Comparison of ENCODE assay signal across 1 cellular context in the genomic region with DNA sequence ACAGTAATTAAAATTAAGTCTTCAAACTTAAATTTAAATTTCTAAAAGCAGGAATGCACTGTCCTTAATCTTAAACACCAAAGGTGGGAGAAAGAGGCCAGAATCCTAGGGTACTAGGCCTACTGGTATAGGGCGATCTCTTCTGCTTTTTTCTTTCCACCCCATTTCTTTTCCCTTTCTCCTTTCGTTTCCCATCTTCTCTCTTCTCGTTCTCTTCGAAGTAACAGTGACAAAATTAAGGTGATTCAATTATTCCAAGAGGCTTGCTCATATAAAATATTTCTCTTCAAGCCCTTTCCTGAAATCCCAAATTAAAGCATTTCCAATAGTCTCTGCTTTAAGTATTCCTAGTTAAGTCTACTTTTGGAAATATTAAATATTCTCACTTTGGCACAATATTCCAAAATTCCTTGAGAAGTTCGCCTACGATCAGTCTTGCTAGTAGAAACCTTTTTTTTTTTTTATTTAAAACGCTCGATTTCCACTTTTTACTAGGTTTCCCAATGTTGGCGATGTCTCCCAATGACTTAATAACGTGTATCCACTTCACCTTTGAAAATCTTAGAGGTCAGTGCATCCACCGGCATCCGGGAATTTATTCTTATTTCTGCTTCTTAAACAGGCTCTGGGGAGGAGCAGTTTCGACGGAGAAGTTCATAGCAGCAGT.
TF ChIP-seq lines count a peak whose summit lies in the region.

No MANE protein-coding gene starts in this region.

TF ChIP-seq in K562, 482 proteins besides CTCF, POLR2A, EP300 and RAD21 (continued from another document):
- no peak for TF ChIP-seq PURB (CRISPR knock-in tag; IDR thresholded peaks at IDR 0.05; ENCODE audit: low read depth)
- TF ChIP-seq, protein P1, sequence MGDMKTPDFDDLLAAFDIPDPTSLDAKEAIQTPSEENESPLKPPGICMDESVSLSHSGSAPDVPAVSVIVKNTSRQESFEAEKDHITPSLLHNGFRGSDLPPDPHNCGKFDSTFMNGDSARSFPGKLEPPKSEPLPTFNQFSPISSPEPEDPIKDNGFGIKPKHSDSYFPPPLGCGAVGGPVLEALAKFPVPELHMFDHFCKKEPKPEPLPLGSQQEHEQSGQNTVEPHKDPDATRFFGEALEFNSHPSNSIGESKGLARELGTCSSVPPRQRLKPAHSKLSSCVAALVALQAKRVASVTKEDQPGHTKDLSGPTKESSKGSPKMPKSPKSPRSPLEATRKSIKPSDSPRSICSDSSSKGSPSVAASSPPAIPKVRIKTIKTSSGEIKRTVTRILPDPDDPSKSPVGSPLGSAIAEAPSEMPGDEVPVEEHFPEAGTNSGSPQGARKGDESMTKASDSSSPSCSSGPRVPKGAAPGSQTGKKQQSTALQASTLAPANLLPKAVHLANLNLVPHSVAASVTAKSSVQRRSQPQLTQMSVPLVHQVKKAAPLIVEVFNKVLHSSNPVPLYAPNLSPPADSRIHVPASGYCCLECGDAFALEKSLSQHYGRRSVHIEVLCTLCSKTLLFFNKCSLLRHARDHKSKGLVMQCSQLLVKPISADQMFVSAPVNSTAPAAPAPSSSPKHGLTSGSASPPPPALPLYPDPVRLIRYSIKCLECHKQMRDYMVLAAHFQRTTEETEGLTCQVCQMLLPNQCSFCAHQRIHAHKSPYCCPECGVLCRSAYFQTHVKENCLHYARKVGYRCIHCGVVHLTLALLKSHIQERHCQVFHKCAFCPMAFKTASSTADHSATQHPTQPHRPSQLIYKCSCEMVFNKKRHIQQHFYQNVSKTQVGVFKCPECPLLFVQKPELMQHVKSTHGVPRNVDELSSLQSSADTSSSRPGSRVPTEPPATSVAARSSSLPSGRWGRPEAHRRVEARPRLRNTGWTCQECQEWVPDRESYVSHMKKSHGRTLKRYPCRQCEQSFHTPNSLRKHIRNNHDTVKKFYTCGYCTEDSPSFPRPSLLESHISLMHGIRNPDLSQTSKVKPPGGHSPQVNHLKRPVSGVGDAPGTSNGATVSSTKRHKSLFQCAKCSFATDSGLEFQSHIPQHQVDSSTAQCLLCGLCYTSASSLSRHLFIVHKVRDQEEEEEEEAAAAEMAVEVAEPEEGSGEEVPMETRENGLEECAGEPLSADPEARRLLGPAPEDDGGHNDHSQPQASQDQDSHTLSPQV (IDR thresholded peaks at IDR 0.05) = 0 out of 2 replicates have a peak, but pooled peaks have one; percentile 8
- no peak for TF ChIP-seq STAT5A (IDR thresholded peaks at IDR 0.05; ENCODE audit: borderline replicate concordance, low read length)
- no peak for TF ChIP-seq RNF2 (IDR thresholded peaks at IDR 0.05)
- TF ChIP-seq SOX6 (IDR thresholded peaks at IDR 0.05) = no peak
- peak; percentile 9 for TF ChIP-seq TAF9B (IDR thresholded peaks at IDR 0.05; ENCODE audit: partially characterized antibody)
- TF ChIP-seq HEY1 (CRISPR knock-in tag; IDR thresholded peaks at IDR 0.05; ENCODE audit: borderline replicate concordance) = no peak
- TF ChIP-seq ZNF274 (IDR thresholded peaks at IDR 0.05; ENCODE audit: borderline replicate concordance, low read depth, low read length) = no peak
- no peak for TF ChIP-seq SIN3B (IDR thresholded peaks at IDR 0.05; ENCODE audit: low read depth)
- TF ChIP-seq ZC3H4 (CRISPR knock-in tag; IDR thresholded peaks at IDR 0.05; ENCODE audit: borderline replicate concordance) = no peak
- TF ChIP-seq ZNF707 (CRISPR knock-in tag; conservative IDR thresholded peaks at IDR 0.05) = no peak
- no peak for TF ChIP-seq TFAM (CRISPR knock-in tag; conservative IDR thresholded peaks at IDR 0.05)
- TF ChIP-seq, protein P2, sequence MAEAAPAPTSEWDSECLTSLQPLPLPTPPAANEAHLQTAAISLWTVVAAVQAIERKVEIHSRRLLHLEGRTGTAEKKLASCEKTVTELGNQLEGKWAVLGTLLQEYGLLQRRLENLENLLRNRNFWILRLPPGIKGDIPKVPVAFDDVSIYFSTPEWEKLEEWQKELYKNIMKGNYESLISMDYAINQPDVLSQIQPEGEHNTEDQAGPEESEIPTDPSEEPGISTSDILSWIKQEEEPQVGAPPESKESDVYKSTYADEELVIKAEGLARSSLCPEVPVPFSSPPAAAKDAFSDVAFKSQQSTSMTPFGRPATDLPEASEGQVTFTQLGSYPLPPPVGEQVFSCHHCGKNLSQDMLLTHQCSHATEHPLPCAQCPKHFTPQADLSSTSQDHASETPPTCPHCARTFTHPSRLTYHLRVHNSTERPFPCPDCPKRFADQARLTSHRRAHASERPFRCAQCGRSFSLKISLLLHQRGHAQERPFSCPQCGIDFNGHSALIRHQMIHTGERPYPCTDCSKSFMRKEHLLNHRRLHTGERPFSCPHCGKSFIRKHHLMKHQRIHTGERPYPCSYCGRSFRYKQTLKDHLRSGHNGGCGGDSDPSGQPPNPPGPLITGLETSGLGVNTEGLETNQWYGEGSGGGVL (CRISPR knock-in tag; IDR thresholded peaks at IDR 0.05) = no peak
- TF ChIP-seq, protein P3, sequence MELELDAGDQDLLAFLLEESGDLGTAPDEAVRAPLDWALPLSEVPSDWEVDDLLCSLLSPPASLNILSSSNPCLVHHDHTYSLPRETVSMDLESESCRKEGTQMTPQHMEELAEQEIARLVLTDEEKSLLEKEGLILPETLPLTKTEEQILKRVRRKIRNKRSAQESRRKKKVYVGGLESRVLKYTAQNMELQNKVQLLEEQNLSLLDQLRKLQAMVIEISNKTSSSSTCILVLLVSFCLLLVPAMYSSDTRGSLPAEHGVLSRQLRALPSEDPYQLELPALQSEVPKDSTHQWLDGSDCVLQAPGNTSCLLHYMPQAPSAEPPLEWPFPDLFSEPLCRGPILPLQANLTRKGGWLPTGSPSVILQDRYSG (tag; conservative IDR thresholded peaks at IDR 0.05; ENCODE audit: low read depth) = no peak
- TF ChIP-seq MYC (IDR thresholded peaks at IDR 0.05; ENCODE audit: low read depth, low read length) = no peak
- TF ChIP-seq MYC (CRISPR knock-in tag; IDR thresholded peaks at IDR 0.05; ENCODE audit: borderline replicate concordance, low read depth) = no peak
- no peak for TF ChIP-seq PRMT5 (CRISPR knock-in tag; IDR thresholded peaks at IDR 0.05)
- no peak for TF ChIP-seq MAFF (IDR thresholded peaks at IDR 0.05; ENCODE audit: low read length)
- 0 out of 2 replicates have a peak, but pooled peaks have one; percentile 32 for TF ChIP-seq MYBL2 (IDR thresholded peaks at IDR 0.05; ENCODE audit: low read depth)
- no peak for TF ChIP-seq MYBL2 (CRISPR knock-in tag; IDR thresholded peaks at IDR 0.05; ENCODE audit: borderline replicate concordance)
- TF ChIP-seq MTA2 (IDR thresholded peaks at IDR 0.05; ENCODE audit: low read depth) = 0 out of 2 replicates have a peak, but pooled peaks have one; percentile 15
- TF ChIP-seq JUND (IDR thresholded peaks at IDR 0.05; ENCODE audit: borderline replicate concordance, low read depth, low read length) = no peak
- TF ChIP-seq JUND (tag; IDR thresholded peaks at IDR 0.05; ENCODE audit: borderline replicate concordance, low read depth, low read length) = no peak
- TF ChIP-seq, protein P4, sequence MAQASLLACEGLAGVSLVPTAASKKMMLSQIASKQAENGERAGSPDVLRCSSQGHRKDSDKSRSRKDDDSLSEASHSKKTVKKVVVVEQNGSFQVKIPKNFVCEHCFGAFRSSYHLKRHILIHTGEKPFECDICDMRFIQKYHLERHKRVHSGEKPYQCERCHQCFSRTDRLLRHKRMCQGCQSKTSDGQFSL (CRISPR knock-in tag; IDR thresholded peaks at IDR 0.05) = no peak
- TF ChIP-seq, protein P4 (tag; IDR thresholded peaks at IDR 0.05) = no peak
- TF ChIP-seq, protein P5, sequence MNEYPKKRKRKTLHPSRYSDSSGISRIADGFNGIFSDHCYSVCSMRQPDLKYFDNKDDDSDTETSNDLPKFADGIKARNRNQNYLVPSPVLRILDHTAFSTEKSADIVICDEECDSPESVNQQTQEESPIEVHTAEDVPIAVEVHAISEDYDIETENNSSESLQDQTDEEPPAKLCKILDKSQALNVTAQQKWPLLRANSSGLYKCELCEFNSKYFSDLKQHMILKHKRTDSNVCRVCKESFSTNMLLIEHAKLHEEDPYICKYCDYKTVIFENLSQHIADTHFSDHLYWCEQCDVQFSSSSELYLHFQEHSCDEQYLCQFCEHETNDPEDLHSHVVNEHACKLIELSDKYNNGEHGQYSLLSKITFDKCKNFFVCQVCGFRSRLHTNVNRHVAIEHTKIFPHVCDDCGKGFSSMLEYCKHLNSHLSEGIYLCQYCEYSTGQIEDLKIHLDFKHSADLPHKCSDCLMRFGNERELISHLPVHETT (CRISPR knock-in tag; conservative IDR thresholded peaks at IDR 0.05 in 1 of 2, IDR thresholded peaks at IDR 0.05 in 1 of 2) = no peak
- peak; percentile 31; the same call in 1 of the 2 replicates for TF ChIP-seq DPF2 (IDR thresholded peaks at IDR 0.05)
- no peak for TF ChIP-seq COPS2 (conservative IDR thresholded peaks at IDR 0.05)
- no peak for TF ChIP-seq HNRNPK (IDR thresholded peaks at IDR 0.05; ENCODE audit: low read depth, low read length, poor library complexity, severe bottlenecking)
- TF ChIP-seq SP2 (IDR thresholded peaks at IDR 0.05; ENCODE audit: extremely low read depth, low read depth, low read length, poor library complexity, severe bottlenecking) = no peak
- no peak for TF ChIP-seq NFXL1 (CRISPR knock-in tag; IDR thresholded peaks at IDR 0.05)
- TF ChIP-seq FUS (optimal IDR thresholded peaks at IDR 0.05; ENCODE audit: low read depth, low read length) = no peak
- TF ChIP-seq ZNF253 (CRISPR knock-in tag; conservative IDR thresholded peaks at IDR 0.05) = no peak
- no peak for TF ChIP-seq BMI1 (IDR thresholded peaks at IDR 0.05; ENCODE audit: low read length)
- no peak for TF ChIP-seq EGR1 (conservative IDR thresholded peaks at IDR 0.05)
- TF ChIP-seq ETS2 (tag; IDR thresholded peaks at IDR 0.05; ENCODE audit: borderline replicate concordance, poor library complexity, severe bottlenecking) = no peak
- no peak for TF ChIP-seq HDAC1 (IDR thresholded peaks at IDR 0.05)
- TF ChIP-seq GTF2F1 (IDR thresholded peaks at IDR 0.05; ENCODE audit: low read depth, low read length) = no peak
- TF ChIP-seq SMARCA4 (IDR thresholded peaks at IDR 0.05) = peak; percentile 45; the same call in 1 of the 2 replicates
- TF ChIP-seq, protein P6, sequence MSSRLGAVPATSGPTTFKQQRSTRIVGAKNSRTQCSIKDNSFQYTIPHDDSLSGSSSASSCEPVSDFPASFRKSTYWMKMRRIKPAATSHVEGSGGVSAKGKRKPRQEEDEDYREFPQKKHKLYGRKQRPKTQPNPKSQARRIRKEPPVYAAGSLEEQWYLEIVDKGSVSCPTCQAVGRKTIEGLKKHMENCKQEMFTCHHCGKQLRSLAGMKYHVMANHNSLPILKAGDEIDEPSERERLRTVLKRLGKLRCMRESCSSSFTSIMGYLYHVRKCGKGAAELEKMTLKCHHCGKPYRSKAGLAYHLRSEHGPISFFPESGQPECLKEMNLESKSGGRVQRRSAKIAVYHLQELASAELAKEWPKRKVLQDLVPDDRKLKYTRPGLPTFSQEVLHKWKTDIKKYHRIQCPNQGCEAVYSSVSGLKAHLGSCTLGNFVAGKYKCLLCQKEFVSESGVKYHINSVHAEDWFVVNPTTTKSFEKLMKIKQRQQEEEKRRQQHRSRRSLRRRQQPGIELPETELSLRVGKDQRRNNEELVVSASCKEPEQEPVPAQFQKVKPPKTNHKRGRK (tag; IDR thresholded peaks at IDR 0.05) = peak; percentile 54; the same call in 1 of the 2 replicates
- TF ChIP-seq ZKSCAN3 (CRISPR knock-in tag; IDR thresholded peaks at IDR 0.05) = no peak
- 0 out of 2 replicates have a peak, but pooled peaks have one; percentile 29 for TF ChIP-seq LEF1 (IDR thresholded peaks at IDR 0.05)
- TF ChIP-seq ZNF644 (tag; IDR thresholded peaks at IDR 0.05; ENCODE audit: low read depth) = no peak
- TF ChIP-seq IFI16 (CRISPR knock-in tag; IDR thresholded peaks at IDR 0.05) = no peak
TF ChIP-seq in K562: peak in this region for 22.
